Comparison of ENCODE assay signal across 19 cellular contexts in the genomic region with DNA sequence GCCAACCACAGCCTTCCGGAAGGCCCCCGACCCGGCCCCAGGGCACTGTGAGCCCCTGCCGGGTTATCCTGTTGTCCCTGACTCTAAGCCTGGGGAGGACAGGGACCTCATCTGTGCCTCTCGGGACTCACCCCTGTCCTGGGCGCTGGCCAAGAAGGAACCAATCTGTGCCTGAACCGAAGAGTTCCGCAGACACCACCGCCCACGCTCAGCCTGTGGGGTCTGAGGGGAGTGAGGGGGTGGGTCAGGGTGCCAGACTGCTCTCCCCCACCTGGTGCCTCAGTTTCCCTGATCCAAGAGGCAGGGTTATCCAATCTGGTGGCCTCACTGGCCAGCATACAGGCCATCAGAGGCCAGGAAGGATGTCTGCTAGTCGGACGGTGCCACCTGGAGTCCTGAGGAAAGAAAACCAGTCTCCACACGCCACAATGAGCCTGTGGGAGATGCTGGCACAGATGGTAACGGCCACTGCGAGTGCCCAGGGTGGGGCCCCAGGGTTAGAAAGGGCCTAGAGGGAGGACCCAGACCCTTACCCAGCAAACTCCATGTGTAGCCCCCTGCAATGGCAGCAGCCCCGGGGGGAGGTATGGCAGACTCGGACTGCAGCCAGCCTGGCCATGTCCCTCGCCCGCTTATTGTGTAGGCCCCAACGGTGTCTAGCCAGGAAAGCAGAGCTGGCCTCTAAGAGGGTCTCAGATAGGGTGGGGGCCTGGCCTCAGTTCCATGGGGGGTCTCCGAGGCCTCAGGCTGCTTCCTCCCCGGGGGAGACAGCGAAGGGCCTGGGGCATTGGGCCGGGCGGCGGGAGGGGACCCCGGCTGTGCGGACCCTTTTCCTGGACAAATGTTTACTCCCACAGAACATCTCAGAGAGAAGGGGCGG. TPM values are rescaled to one million over a fixed set of nuclear protein-coding genes. Genes with fewer than 3 reads are reported as not detected.
DNase-seq lines count a peak whose midpoint lies in the region; ATAC-seq, FAIRE-seq and TF ChIP-seq lines count a peak whose summit lies in the region.
"Had no signal": no experiment of that assay in that cellular context is flagged by ENCODE, and none has a peak within 500 bp of the region (broad histone marks: within the 10 kb centered on the region; RNA-seq: fewer than 3 reads in every experiment).

No MANE protein-coding gene starts in this region.

- H3K27me3 ChIP-seq in OCI-LY3 (ENCODE audit: low read depth, low read length): peaks cover 17% of the 10 kb centered on the region; the same call in 1 of the 2 replicates
- H3K27me3 ChIP-seq in right atrium auricular region: no peaks in the 10 kb centered on the region
- no peaks in the 10 kb centered on the region for H3K27me3 ChIP-seq in small intestine (ENCODE audit: control insufficient read depth in 2 of 2, insufficient read depth in 2 of 2, low read length in 2 of 2)
- H3K27me3 ChIP-seq: Peyer's patch had no signal

- H3K4me1 Mint-ChIP-seq in activated naive CD8-positive, alpha-beta T cell treated with anti-CD3 and anti-CD28 coated beads, Interleukin-2, amount 10 ng/mL, durations not matched to agents 7 days and 5 days: peaks cover 9% of the 10 kb centered on the region
- peaks cover 14% of the 10 kb centered on the region for H3K4me1 Mint-ChIP-seq in activated naive CD8-positive, alpha-beta T cell treated with anti-CD3 and anti-CD28 coated beads, Interleukin-2, amount 50 U/mL, for 24 hours
- H3K4me1 Mint-ChIP-seq: GM23338 had no signal

- H3K4me1 ChIP-seq in OCI-LY3 (ENCODE audit: low read length) (no peaks in the 10 kb centered on the region), right atrium auricular region (peaks cover 0 to 59% of the 10 kb centered on the region in 2 donors), small intestine (ENCODE audit: control insufficient read depth in 2 of 2, insufficient read depth in 1 of 2, low read depth in 1 of 2, low read length in 1 of 2) (no peaks in the 10 kb centered on the region)

- POLR2A ChIA-PET in activated naive CD8-positive, alpha-beta T cell treated with anti-CD3 and anti-CD28 coated beads, Interleukin-2, amount 10 ng/mL, durations not matched to agents 7 days and 5 days (lab: Charles Lee): interaction anchor here (1.0 to 3.6 kb wide), 2 partner anchors 19 to 29 kb away, joined by 4 to 31 read pairs; no protein-coding TSS in a partner anchor

- H3K27me3 Mint-ChIP-seq in activated naive CD8-positive, alpha-beta T cell treated with anti-CD3 and anti-CD28 coated beads, Interleukin-2, amount 10 ng/mL, durations not matched to agents 7 days and 5 days: peaks cover 2% of the 10 kb centered on the region
- peaks cover 6% of the 10 kb centered on the region for H3K27me3 Mint-ChIP-seq in activated naive CD8-positive, alpha-beta T cell treated with anti-CD3 and anti-CD28 coated beads, Interleukin-2, amount 50 U/mL, for 24 hours
- H3K27me3 Mint-ChIP-seq: type B pancreatic cell had no signal

- H3K9me3 Mint-ChIP-seq in activated naive CD8-positive, alpha-beta T cell treated with anti-CD3 and anti-CD28 coated beads, Interleukin-2, amount 10 ng/mL, durations not matched to agents 7 days and 5 days: peaks cover 4% of the 10 kb centered on the region
- peaks cover 8% of the 10 kb centered on the region for H3K9me3 Mint-ChIP-seq in activated naive CD8-positive, alpha-beta T cell treated with anti-CD3 and anti-CD28 coated beads, Interleukin-2, amount 50 U/mL, for 24 hours
- H3K9me3 Mint-ChIP-seq: type B pancreatic cell had no signal

- peak; percentile 37 for DNase-seq in activated naive CD8-positive, alpha-beta T cell treated with anti-CD3 and anti-CD28 coated beads, Interleukin-2, amount 10 ng/mL, durations not matched to agents 7 days and 5 days
- DNase-seq in activated naive CD8-positive, alpha-beta T cell treated with anti-CD3 and anti-CD28 coated beads, Interleukin-2, amount 50 U/mL, for 24 hours: no peak
- DNase-seq in right atrium auricular region (ENCODE audit: low spot score) (no peak), small intestine (peak; percentile 13), omental fat pad (ENCODE audit: low spot score) (no peak), GM19238 (ENCODE audit: insufficient read length, low spot score) (no peak)
- DNase-seq: activated naive CD4-positive, alpha-beta T cell treated with anti-CD3 and anti-CD28 coated beads, Interleukin-2, amount 50 U/mL, for 16 hours; DMS79 treated with DMSO at 0.1 percent for 48 hours; hippocampal formation; NCI-H2171 treated with DMSO at 0.1 percent for 48 hours; occipital lobe had no signal

- TF ChIP-seq CTCF in OCI-LY3 (IDR thresholded peaks at IDR 0.05; ENCODE audit: low read depth, low read length): peak; percentile 38
- no peak for TF ChIP-seq CTCF in right atrium auricular region (IDR thresholded peaks at IDR 0.05)
- TF ChIP-seq CTCF in omental fat pad (IDR thresholded peaks at IDR 0.05): no peak

- no peak overlapping the region for H3K27ac ChIP-seq in OCI-LY3 (ENCODE audit: low read length)
- peak overlapping the region; percentile 24 to 77 for H3K27ac ChIP-seq in right atrium auricular region
- no peak overlapping the region for H3K27ac ChIP-seq in small intestine (ENCODE audit: low read depth in 1 of 2, low read length in 1 of 2)
- H3K27ac ChIP-seq: epithelial cell of prostate, Peyer's patch had no signal

- no peaks in the 10 kb centered on the region for H3K9me3 ChIP-seq in OCI-LY3 (ENCODE audit: insufficient read depth, low read length)
- no peaks in the 10 kb centered on the region for H3K9me3 ChIP-seq in right atrium auricular region
- no peaks in the 10 kb centered on the region for H3K9me3 ChIP-seq in small intestine (ENCODE audit: control insufficient read depth, low read depth)
- H3K9me3 ChIP-seq: Peyer's patch had no signal

- H4K20me1 ChIP-seq in OCI-LY3 (ENCODE audit: insufficient read depth, low read length): peaks cover 4% of the 10 kb centered on the region; the same call in 1 of the 2 replicates

- no peak overlapping the region for H3K9ac ChIP-seq in OCI-LY3 (ENCODE audit: low read length)

- H2AFZ ChIP-seq in OCI-LY3 (ENCODE audit: low read depth, low read length): no peak overlapping the region
- H2AFZ ChIP-seq: GM23338 had no signal

- ATAC-seq in activated naive CD8-positive, alpha-beta T cell treated with anti-CD3 and anti-CD28 coated beads, Interleukin-2, amount 10 ng/mL, durations not matched to agents 7 days and 5 days (ENCODE audit: low read depth): no peak
- ATAC-seq in activated naive CD8-positive, alpha-beta T cell treated with anti-CD3 and anti-CD28 coated beads, Interleukin-2, amount 50 U/mL, for 24 hours: no peak
- ATAC-seq in omental fat pad (ENCODE audit: low FRiP score) (no peak), HG03039 (IDR thresholded peaks at IDR 0.05; ENCODE audit: unreplicated experiment) (no peak)

- H3K4me2 ChIP-seq in OCI-LY3 (ENCODE audit: low read length): no peak overlapping the region
- H3K4me2 ChIP-seq: GM23338 had no signal

- H3K4me3 ChIP-seq in OCI-LY3 (ENCODE audit: low read length) (no peak overlapping the region), right atrium auricular region (no peak overlapping the region), small intestine (ENCODE audit: low read depth in 1 of 2, low read length in 2 of 2) (no peak overlapping the region)
- H3K4me3 ChIP-seq: GM23338, Peyer's patch had no signal

- FAIRE-seq in small intestine (lab: Jason Lieb, UNC): no peak

- H3K4me3 Mint-ChIP-seq in activated naive CD8-positive, alpha-beta T cell treated with anti-CD3 and anti-CD28 coated beads, Interleukin-2, amount 10 ng/mL, durations not matched to agents 7 days and 5 days: no peak overlapping the region
- H3K4me3 Mint-ChIP-seq in activated naive CD8-positive, alpha-beta T cell treated with anti-CD3 and anti-CD28 coated beads, Interleukin-2, amount 50 U/mL, for 24 hours: no peak overlapping the region
- H3K4me3 Mint-ChIP-seq: GM23338, type B pancreatic cell had no signal

- H3K79me2 ChIP-seq in OCI-LY3 (ENCODE audit: low read length): no peaks in the 10 kb centered on the region

- H3K27ac Mint-ChIP-seq in activated naive CD8-positive, alpha-beta T cell treated with anti-CD3 and anti-CD28 coated beads, Interleukin-2, amount 10 ng/mL, durations not matched to agents 7 days and 5 days: no peak overlapping the region
- H3K27ac Mint-ChIP-seq in activated naive CD8-positive, alpha-beta T cell treated with anti-CD3 and anti-CD28 coated beads, Interleukin-2, amount 50 U/mL, for 24 hours: no peak overlapping the region
- H3K27ac Mint-ChIP-seq: GM23338, type B pancreatic cell had no signal

- 62 to 84% (median 71%) methylated on average over 25 to 29 of the region's 29 CpGs for WGBS in small intestine, 3 donors

- peaks cover 5% of the 10 kb centered on the region for H3K36me3 Mint-ChIP-seq in activated naive CD8-positive, alpha-beta T cell treated with anti-CD3 and anti-CD28 coated beads, Interleukin-2, amount 10 ng/mL, durations not matched to agents 7 days and 5 days
- H3K36me3 Mint-ChIP-seq in activated naive CD8-positive, alpha-beta T cell treated with anti-CD3 and anti-CD28 coated beads, Interleukin-2, amount 50 U/mL, for 24 hours (ENCODE audit: low read depth): no peaks in the 10 kb centered on the region

- H3K36me3 ChIP-seq in OCI-LY3 (replicated peaks; ENCODE audit: low read depth, low read length) (no peaks in the 10 kb centered on the region), right atrium auricular region (no peaks in the 10 kb centered on the region), small intestine (ENCODE audit: control insufficient read depth in 2 of 2, insufficient read depth in 2 of 2, low read length in 2 of 2) (no peaks in the 10 kb centered on the region)
- H3K36me3 ChIP-seq: Peyer's patch had no signal

RNA-seq across cellular contexts. Expression of a gene that starts 0.8 kb away (rescaled TPM):
- 10 to 100 TPM; 13.7 to 16.7 TPM for total RNA-seq in activated naive CD8-positive, alpha-beta T cell treated with anti-CD3 and anti-CD28 coated beads, Interleukin-2, amount 10 ng/mL, durations not matched to agents 7 days and 5 days
- total RNA-seq in right atrium auricular region (10 to 100 TPM; 12.8 to 16.4 TPM), omental fat pad (10 to 100 TPM in 3 of 4 donors, 1 to 10 TPM in 1; 4.6 to 21.3 (median 14.4) TPM)
- 1 to 10 TPM in 2 of 3 donors, under 1 TPM in 1; 0.66 to 7.2 (median 1.6) TPM for polyA plus RNA-seq in small intestine
- total RNA-seq: GM23338, lung microvascular endothelial cell had no signal
- polyA plus RNA-seq: GM23338 had no signal

RNA-seq across cellular contexts. Expression of a gene that starts 27.0 kb away (rescaled TPM):
- not detected for total RNA-seq in activated naive CD8-positive, alpha-beta T cell treated with anti-CD3 and anti-CD28 coated beads, Interleukin-2, amount 10 ng/mL, durations not matched to agents 7 days and 5 days
- under 1 TPM in 1 of 2 donors, not detected in 1; 0.33 TPM for total RNA-seq in right atrium auricular region
- polyA plus RNA-seq in small intestine: under 1 TPM in 1 of 3 donors, not detected in 2; 0.01 TPM
- total RNA-seq in omental fat pad: not detected
- total RNA-seq: GM23338; lung microvascular endothelial cell; occipital lobe; Peyer's patch; T-helper 2 cell treated with Interferon-gamma antibody and Interleukin-4, amounts not matched to agents 100 ng/mL and 5 ng/mL, for 36 hours had no signal
- polyA plus RNA-seq: GM23338 had no signal

RNA-seq across cellular contexts. Expression of a gene that starts 28.5 kb away (rescaled TPM):
- total RNA-seq in activated naive CD8-positive, alpha-beta T cell treated with anti-CD3 and anti-CD28 coated beads, Interleukin-2, amount 10 ng/mL, durations not matched to agents 7 days and 5 days: 10 to 100 TPM; 76.2 to 77.7 TPM
- total RNA-seq in right atrium auricular region (100 to 1,000 TPM; 128 to 210 TPM), omental fat pad (100 to 1,000 TPM in 3 of 4 donors, 10 to 100 TPM in 1; 82.3 to 114 (median 111) TPM)
- polyA plus RNA-seq in small intestine: 100 to 1,000 TPM; 101 to 210 (median 177) TPM

Comparison
In these comparisons a context has a peak if more than half of its experiments do, and no peak if none do; other contexts are left out.
1. DNase-seq: peak in activated naive CD8-positive, alpha-beta T cell treated with anti-CD3 and anti-CD28 coated beads, Interleukin-2, amount 10 ng/mL, durations not matched to agents 7 days and 5 days (single experiment) and small intestine (single experiment); none in activated naive CD8-positive, alpha-beta T cell treated with anti-CD3 and anti-CD28 coated beads, Interleukin-2, amount 50 U/mL, for 24 hours (single experiment), right atrium auricular region (single experiment), omental fat pad (single experiment) and GM19238 (single experiment).
2. H3K27ac ChIP-seq: peak in right atrium auricular region (2 of 2); none in OCI-LY3 (single experiment) and small intestine (0 of 2).